19 cellular contexts compared by ENCODE assay signal in genomic region chr11:125872138-125872491, GRCh38. TPM values are rescaled to one million over a fixed set of nuclear protein-coding genes. Genes with fewer than 3 reads are reported as not detected.
"Had no signal": no experiment of that assay in that cellular context is flagged by ENCODE, and none has a peak within 500 bp of the region (broad histone marks: within the 10 kb centered on the region; RNA-seq: fewer than 3 reads in every experiment).

No MANE protein-coding gene starts in this region.

- H3K27me3 Mint-ChIP-seq: activated T-helper 17 cell treated with anti-CD3 and anti-CD28 coated beads, Interleukin-2, amount 50 U/mL, for 72 hours had no signal

- H3K9me3 ChIP-seq: gastrocnemius medialis, ovary, thoracic aorta, uterus had no signal

- DNase-seq: aorta, gastrocnemius medialis, heart right ventricle, ovary, T-helper 9 cell, uterus had no signal

- H3K4me1 Mint-ChIP-seq: activated naive CD8-positive, alpha-beta T cell treated with anti-CD3 and anti-CD28 coated beads, Interleukin-2, amount 50 U/mL, for 24 hours; activated T-helper 17 cell treated with anti-CD3 and anti-CD28 coated beads, Interleukin-2, amount 50 U/mL, for 72 hours; naive thymus-derived CD4-positive, alpha-beta T cell had no signal

- H3K27me3 ChIP-seq: gastrocnemius medialis, heart right ventricle, ovary, uterus had no signal

- H3K27ac Mint-ChIP-seq: activated naive CD4-positive, alpha-beta T cell treated with anti-CD3 and anti-CD28 coated beads for 36 hours; activated naive CD8-positive, alpha-beta T cell treated with anti-CD3 and anti-CD28 coated beads, Interleukin-2, amount 50 U/mL, for 24 hours; activated T-helper 17 cell treated with anti-CD3 and anti-CD28 coated beads, Interleukin-2, amount 50 U/mL, for 72 hours; naive thymus-derived CD4-positive, alpha-beta T cell had no signal

- ATAC-seq: activated naive CD8-positive, alpha-beta T cell treated with anti-CD3 and anti-CD28 coated beads, Interleukin-2, amount 50 U/mL, for 24 hours; gastrocnemius medialis; heart right ventricle; sciatic nerve had no signal

- H3K9me3 Mint-ChIP-seq: activated naive CD4-positive, alpha-beta T cell treated with anti-CD3 and anti-CD28 coated beads for 36 hours; activated T-helper 17 cell treated with anti-CD3 and anti-CD28 coated beads, Interleukin-2, amount 50 U/mL, for 72 hours had no signal

- H3K27ac ChIP-seq: epithelial cell of prostate, gastrocnemius medialis, heart right ventricle, ovary, thoracic aorta, uterus had no signal

- H3K4me3 Mint-ChIP-seq: activated naive CD4-positive, alpha-beta T cell treated with anti-CD3 and anti-CD28 coated beads for 36 hours; activated naive CD8-positive, alpha-beta T cell treated with anti-CD3 and anti-CD28 coated beads, Interleukin-2, amount 50 U/mL, for 24 hours; activated T-helper 17 cell treated with anti-CD3 and anti-CD28 coated beads, Interleukin-2, amount 50 U/mL, for 72 hours; naive thymus-derived CD4-positive, alpha-beta T cell had no signal

RNA-seq across cellular contexts. Expression of gene DDX25, which starts 32.2 kb away (rescaled TPM):
- total RNA-seq: activated naive CD4-positive, alpha-beta T cell treated with anti-CD3 and anti-CD28 coated beads for 36 hours; dermis microvascular lymphatic vessel endothelial cell; fibroblast of lung; gastrocnemius medialis; heart right ventricle; thoracic aorta had no signal

RNA-seq across cellular contexts. Expression of gene PATE4, which starts 39.0 kb away (rescaled TPM):
- total RNA-seq: activated naive CD4-positive, alpha-beta T cell treated with anti-CD3 and anti-CD28 coated beads for 36 hours; activated T-helper 17 cell treated with anti-CD3 and anti-CD28 coated beads, Interleukin-2, amount 50 U/mL, for 72 hours; aorta; cerebellum; dermis microvascular lymphatic vessel endothelial cell; fibroblast of lung; gastrocnemius medialis; heart right ventricle; left lobe of liver; lung microvascular endothelial cell; mononuclear cell; naive thymus-derived CD4-positive, alpha-beta T cell; ovary; sciatic nerve; thoracic aorta; uterus had no signal
